1 cellular context compared by ENCODE assay signal in genomic region chr7:134646425-134647305, GRCh38.
TF ChIP-seq lines count a peak whose summit lies in the region.

BPGM (plus strand) TSS chr7:134646853; CDS start chr7:134661508, 14,655 bp downstream.

TF ChIP-seq in GM12878, 131 proteins besides CTCF, POLR2A, EP300 and RAD21 (continued from another document and continues in another):
- no peak for TF ChIP-seq CUX1 (IDR thresholded peaks at IDR 0.05; ENCODE audit: insufficient replicate concordance, low read depth, low read length)
- no peak for TF ChIP-seq TCF7 (IDR thresholded peaks at IDR 0.05; ENCODE audit: borderline replicate concordance)
- TF ChIP-seq KLF5 (IDR thresholded peaks at IDR 0.05; ENCODE audit: partially characterized antibody), result peak; percentile 95
- no peak for TF ChIP-seq ZNF24 (IDR thresholded peaks at IDR 0.05)
- TF ChIP-seq JUNB (IDR thresholded peaks at IDR 0.05), result no peak; the same call in none of the 2 replicates
- peak; percentile 91 for TF ChIP-seq NFYA (IDR thresholded peaks at IDR 0.05; ENCODE audit: borderline replicate concordance, low read depth, low read length)
- no peak for TF ChIP-seq E2F4 (IDR thresholded peaks at IDR 0.05; ENCODE audit: low read depth, low read length)
- TF ChIP-seq HCFC1 (IDR thresholded peaks at IDR 0.05; ENCODE audit: low read length), result peak; percentile 60
- TF ChIP-seq CBX3 (IDR thresholded peaks at IDR 0.05; ENCODE audit: borderline replicate concordance, low read depth), result no peak
- peak; percentile 100 for TF ChIP-seq PKNOX1 (IDR thresholded peaks at IDR 0.05)
- no peak; the same call in 1 of the 2 replicates for TF ChIP-seq ATF7 (IDR thresholded peaks at IDR 0.05; ENCODE audit: low read depth)
- no peak for TF ChIP-seq IRF5 (IDR thresholded peaks at IDR 0.05; ENCODE audit: borderline replicate concordance)
- TF ChIP-seq SIN3A (IDR thresholded peaks at IDR 0.05; ENCODE audit: low read depth, low read length), result peak; percentile 61
- no peak; the same call in 1 of the 2 replicates for TF ChIP-seq MTA3 (IDR thresholded peaks at IDR 0.05; ENCODE audit: borderline replicate concordance, low read length)
- TF ChIP-seq PML (IDR thresholded peaks at IDR 0.05; ENCODE audit: low read length), result peak; percentile 90
- TF ChIP-seq BRCA1 (IDR thresholded peaks at IDR 0.05; ENCODE audit: low read depth, low read length), result no peak
- TF ChIP-seq NFXL1 (IDR thresholded peaks at IDR 0.05; ENCODE audit: borderline replicate concordance), result no peak
- no peak for TF ChIP-seq BACH1 (IDR thresholded peaks at IDR 0.05; ENCODE audit: borderline replicate concordance)
- peak; percentile 59 for TF ChIP-seq NR2C1 (IDR thresholded peaks at IDR 0.05)
- TF ChIP-seq ZSCAN29 (IDR thresholded peaks at IDR 0.05), result no peak
- TF ChIP-seq TARDBP (IDR thresholded peaks at IDR 0.05; ENCODE audit: borderline replicate concordance), result no peak
- peak; percentile 88 for TF ChIP-seq E4F1 (IDR thresholded peaks at IDR 0.05; ENCODE audit: borderline replicate concordance, partially characterized antibody)
- 0 out of 2 replicates have a peak, but pooled peaks have one; percentile 41 for TF ChIP-seq SREBF2 (IDR thresholded peaks at IDR 0.05; ENCODE audit: low read length)
- peak; percentile 88 for TF ChIP-seq TAF1 (IDR thresholded peaks at IDR 0.05; ENCODE audit: borderline replicate concordance, low read depth, low read length)
- TF ChIP-seq POU2F2 (IDR thresholded peaks at IDR 0.05; ENCODE audit: borderline replicate concordance, low read depth, low read length), result peak; percentile 88; the same call in 2 of the 3 replicates
- TF ChIP-seq TCF12 (IDR thresholded peaks at IDR 0.05; ENCODE audit: low read depth, low read length), result peak; percentile 62; the same call in 1 of the 2 replicates
- no peak for TF ChIP-seq RCOR1 (conservative IDR thresholded peaks at IDR 0.05; ENCODE audit: low read depth, low read length)
- TF ChIP-seq CHD1 (IDR thresholded peaks at IDR 0.05; ENCODE audit: low read depth, low read length), result no peak
- 0 out of 2 replicates have a peak, but pooled peaks have one; percentile 30 for TF ChIP-seq FOXM1 (IDR thresholded peaks at IDR 0.05; ENCODE audit: low read depth, low read length)
- TF ChIP-seq MYC (IDR thresholded peaks at IDR 0.05; ENCODE audit: insufficient read depth, insufficient read length, insufficient replicate concordance, low read length, severe bottlenecking), result no peak
- peak; percentile 63 for TF ChIP-seq FOS (IDR thresholded peaks at IDR 0.05; ENCODE audit: borderline replicate concordance, extremely low read depth, insufficient read length)
- no peak for TF ChIP-seq RBBP5 (conservative IDR thresholded peaks at IDR 0.05)
- no peak for TF ChIP-seq YBX1 (IDR thresholded peaks at IDR 0.05)
- TF ChIP-seq MEF2A (IDR thresholded peaks at IDR 0.05; ENCODE audit: insufficient read depth, low read depth, low read length), result no peak
- no peak for TF ChIP-seq SIX5 (IDR thresholded peaks at IDR 0.05; ENCODE audit: low read depth, low read length, severe bottlenecking)
- TF ChIP-seq MLLT1 (IDR thresholded peaks at IDR 0.05), result peak; percentile 98
- TF ChIP-seq JUND (IDR thresholded peaks at IDR 0.05; ENCODE audit: low read depth, low read length), result no peak
- peak; percentile 93 for TF ChIP-seq CEBPZ (IDR thresholded peaks at IDR 0.05; ENCODE audit: low read depth, low read length)
- TF ChIP-seq KDM1A (IDR thresholded peaks at IDR 0.05; ENCODE audit: borderline replicate concordance), result no peak
- no peak for TF ChIP-seq EZH2 (IDR thresholded peaks at IDR 0.05; ENCODE audit: borderline replicate concordance, control insufficient read depth, low read depth, low read length)
- peak; percentile 70 for TF ChIP-seq RUNX3 (IDR thresholded peaks at IDR 0.05; ENCODE audit: low read length)
- TF ChIP-seq ZBED1 (IDR thresholded peaks at IDR 0.05; ENCODE audit: borderline replicate concordance), result no peak
- no peak for TF ChIP-seq ATF3 (IDR thresholded peaks at IDR 0.05; ENCODE audit: borderline replicate concordance, extremely low read depth, low read depth, low read length)
- no peak for TF ChIP-seq NR2C2 (IDR thresholded peaks at IDR 0.05; ENCODE audit: borderline replicate concordance, control insufficient read depth, insufficient read length, low read depth)
- peak; percentile 94 for TF ChIP-seq IRF3 (IDR thresholded peaks at IDR 0.05)
- no peak for TF ChIP-seq ETV6 (conservative IDR thresholded peaks at IDR 0.05 in 1 of 2, IDR thresholded peaks at IDR 0.05 in 1 of 2; ENCODE audit: borderline replicate concordance in 1 of 2, low read depth in 1 of 2)
- TF ChIP-seq GABPA (IDR thresholded peaks at IDR 0.05; ENCODE audit: low read depth), result peak; percentile 98
